ENCODE assay signal across 34 cellular contexts in the genomic region with DNA sequence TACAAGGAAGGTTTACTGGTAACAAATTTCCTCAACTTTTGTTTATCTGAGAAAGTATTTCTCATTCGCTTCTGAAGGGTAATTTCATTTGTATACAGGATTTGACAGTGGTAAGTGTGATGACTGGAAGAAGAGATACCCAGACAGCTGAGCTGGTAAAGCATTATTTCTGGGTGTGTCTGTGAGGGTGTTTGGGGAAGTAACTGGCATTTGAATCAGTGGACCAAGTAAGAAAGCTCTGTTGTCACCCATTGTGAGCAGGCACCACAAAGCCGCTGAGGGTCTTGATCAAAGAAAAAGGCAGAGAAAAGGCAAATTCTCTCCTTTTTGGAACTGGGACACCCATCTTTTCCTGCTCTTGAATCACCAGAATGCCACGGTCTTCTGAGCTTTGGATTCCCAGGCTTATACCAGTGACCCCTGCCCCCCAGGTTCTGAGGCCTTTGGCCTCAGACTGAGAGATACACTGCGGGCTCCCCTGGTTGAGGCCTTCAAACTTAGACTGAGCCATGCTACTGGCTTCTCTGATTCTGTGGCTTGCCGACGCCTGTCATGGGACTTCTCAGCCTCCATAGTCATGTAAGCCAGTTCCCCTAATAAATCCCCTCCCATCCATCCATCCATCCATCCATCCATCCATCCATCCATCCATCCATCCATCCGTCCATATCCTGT. TPM values are rescaled to one million over a fixed set of nuclear protein-coding genes. Genes with fewer than 3 reads are reported as not detected.
"Had no signal": no experiment of that assay in that cellular context is flagged by ENCODE, and none has a peak within 500 bp of the region (broad histone marks: within the 10 kb centered on the region; RNA-seq: fewer than 3 reads in every experiment).

No MANE protein-coding gene starts in this region.

- ATAC-seq: activated CD4-positive, alpha-beta T cell treated with anti-CD3 and anti-CD28 coated beads for 36 hours; activated CD4-positive, CD25-positive, alpha-beta regulatory T cell treated with anti-CD3 and anti-CD28 coated beads, Interleukin-2, amount 50 U/mL, for 24 hours; activated CD8-positive, alpha-beta memory T cell treated with anti-CD3 and anti-CD28 coated beads, Interleukin-2, amount 10 ng/mL, durations not matched to agents 7 days and 5 days; activated naive CD8-positive, alpha-beta T cell treated with anti-CD3 and anti-CD28 coated beads, Interleukin-2, amount 50 U/mL, for 24 hours had no signal

- H3K27me3 Mint-ChIP-seq: activated CD4-positive, alpha-beta memory T cell treated with anti-CD3 and anti-CD28 coated beads, Interleukin-2, amount 10 ng/mL, durations not matched to agents 7 days and 5 days; activated CD4-positive, alpha-beta T cell treated with anti-CD3 and anti-CD28 coated beads for 36 hours; activated CD4-positive, alpha-beta T cell treated with anti-CD3 and anti-CD28 coated beads, Interleukin-2, amount 10 ng/mL, durations not matched to agents 7 days and 5 days; activated CD8-positive, alpha-beta memory T cell treated with anti-CD3 and anti-CD28 coated beads, Interleukin-2, amount 10 ng/mL, durations not matched to agents 7 days and 5 days; activated naive CD4-positive, alpha-beta T cell treated with anti-CD3 and anti-CD28 coated beads, Interleukin-2, amount 10 ng/mL, durations not matched to agents 7 days and 5 days; activated naive CD4-positive, alpha-beta T cell treated with anti-CD3 and anti-CD28 coated beads, Interleukin-2, amount 50 U/mL, for 24 hours; activated naive CD8-positive, alpha-beta T cell; activated naive CD8-positive, alpha-beta T cell treated with anti-CD3 and anti-CD28 coated beads, Interleukin-2, amount 10 ng/mL, durations not matched to agents 7 days and 5 days; activated naive CD8-positive, alpha-beta T cell treated with anti-CD3 and anti-CD28 coated beads, Interleukin-2, amount 50 U/mL, for 24 hours; activated T-cell treated with anti-CD3 and anti-CD28 coated beads, Interleukin-2, amount 50 U/mL, for 24 hours; central memory CD8-positive, alpha-beta T cell had no signal

- H3K27ac Mint-ChIP-seq: activated CD4-positive, alpha-beta memory T cell treated with anti-CD3 and anti-CD28 coated beads, Interleukin-2, amount 10 ng/mL, durations not matched to agents 7 days and 5 days; activated CD4-positive, alpha-beta T cell treated with anti-CD3 and anti-CD28 coated beads for 36 hours; activated CD4-positive, alpha-beta T cell treated with anti-CD3 and anti-CD28 coated beads, Interleukin-2, amount 10 ng/mL, durations not matched to agents 7 days and 5 days; activated CD8-positive, alpha-beta memory T cell treated with anti-CD3 and anti-CD28 coated beads, Interleukin-2, amount 10 ng/mL, durations not matched to agents 7 days and 5 days; activated naive CD4-positive, alpha-beta T cell treated with anti-CD3 and anti-CD28 coated beads, Interleukin-2, amount 10 ng/mL, durations not matched to agents 7 days and 5 days; activated naive CD4-positive, alpha-beta T cell treated with anti-CD3 and anti-CD28 coated beads, Interleukin-2, amount 50 U/mL, for 24 hours; activated naive CD8-positive, alpha-beta T cell; activated naive CD8-positive, alpha-beta T cell treated with anti-CD3 and anti-CD28 coated beads, Interleukin-2, amount 10 ng/mL, durations not matched to agents 7 days and 5 days; activated naive CD8-positive, alpha-beta T cell treated with anti-CD3 and anti-CD28 coated beads, Interleukin-2, amount 50 U/mL, for 24 hours; activated T-cell treated with anti-CD3 and anti-CD28 coated beads, Interleukin-2, amount 50 U/mL, for 24 hours; activated T-helper 2 cell treated with anti-CD3 and anti-CD28 coated beads, Interferon-gamma antibody, Interleukin-2, Interleukin-4, amounts not matched to agents 10 μg/mL and 5 μg/mL and 100 μg/mL, durations not matched to agents 14 hours and 24 hours and 36 hours; brain; T-helper 1 cell treated with Interleukin-12 subunit alpha and Interleukin-12 subunit beta and Interleukin-4 antibody, amounts not matched to agents 30 μg/mL and 1 μg/mL, for 36 hours had no signal

- H3K4me3 Mint-ChIP-seq: activated CD4-positive, alpha-beta memory T cell treated with anti-CD3 and anti-CD28 coated beads, Interleukin-2, amount 10 ng/mL, durations not matched to agents 7 days and 5 days; activated CD4-positive, alpha-beta T cell treated with anti-CD3 and anti-CD28 coated beads for 36 hours; activated CD4-positive, alpha-beta T cell treated with anti-CD3 and anti-CD28 coated beads, Interleukin-2, amount 10 ng/mL, durations not matched to agents 7 days and 5 days; activated CD8-positive, alpha-beta memory T cell treated with anti-CD3 and anti-CD28 coated beads, Interleukin-2, amount 10 ng/mL, durations not matched to agents 7 days and 5 days; activated naive CD4-positive, alpha-beta T cell treated with anti-CD3 and anti-CD28 coated beads, Interleukin-2, amount 10 ng/mL, durations not matched to agents 7 days and 5 days; activated naive CD4-positive, alpha-beta T cell treated with anti-CD3 and anti-CD28 coated beads, Interleukin-2, amount 50 U/mL, for 24 hours; activated naive CD8-positive, alpha-beta T cell; activated naive CD8-positive, alpha-beta T cell treated with anti-CD3 and anti-CD28 coated beads, Interleukin-2, amount 10 ng/mL, durations not matched to agents 7 days and 5 days; activated naive CD8-positive, alpha-beta T cell treated with anti-CD3 and anti-CD28 coated beads, Interleukin-2, amount 50 U/mL, for 24 hours; activated T-cell treated with anti-CD3 and anti-CD28 coated beads, Interleukin-2, amount 50 U/mL, for 24 hours; brain; central memory CD8-positive, alpha-beta T cell; T-helper 1 cell treated with Interleukin-12 subunit alpha and Interleukin-12 subunit beta and Interleukin-4 antibody, amounts not matched to agents 30 μg/mL and 1 μg/mL, for 36 hours; T-helper 2 cell treated with Interferon-gamma antibody and Interleukin-4, amounts not matched to agents 5 μg/mL and 100 μg/mL, for 36 hours had no signal

- H3K4me1 Mint-ChIP-seq: brain had no signal

- DNase-seq: activated CD4-positive, alpha-beta memory T cell treated with anti-CD3 and anti-CD28 coated beads, Interleukin-2, amount 10 ng/mL, durations not matched to agents 7 days and 5 days; activated CD4-positive, alpha-beta T cell treated with anti-CD3 and anti-CD28 coated beads for 1 hour; activated CD4-positive, alpha-beta T cell treated with anti-CD3 and anti-CD28 coated beads for 36 hours; activated CD4-positive, alpha-beta T cell treated with anti-CD3 and anti-CD28 coated beads for 48 hours; activated CD4-positive, alpha-beta T cell treated with anti-CD3 and anti-CD28 coated beads, Interleukin-2, amount 10 ng/mL, durations not matched to agents 7 days and 5 days; activated CD4-positive, alpha-beta T cell treated with anti-CD3 and anti-CD28 coated beads, Interleukin-2, amount 50 U/mL, for 48 hours; activated CD4-positive, CD25-positive, alpha-beta regulatory T cell; activated CD8-positive, alpha-beta memory T cell treated with anti-CD3 and anti-CD28 coated beads for 24 hours; activated CD8-positive, alpha-beta memory T cell treated with anti-CD3 and anti-CD28 coated beads, Interleukin-2, amount 10 ng/mL, durations not matched to agents 7 days and 5 days; activated CD8-positive, alpha-beta memory T cell treated with anti-CD3 and anti-CD28 coated beads, Interleukin-2, amount 50 U/mL, for 48 hours; activated effector memory CD4-positive, alpha-beta T cell treated with Interleukin-2 at 50 U/mL for 16 hours; activated gamma-delta T cell; activated naive CD4-positive, alpha-beta T cell treated with anti-CD3 and anti-CD28 coated beads, Interleukin-2, amount 10 ng/mL, durations not matched to agents 7 days and 5 days; activated naive CD4-positive, alpha-beta T cell treated with Interleukin-2 at 50 U/mL for 16 hours; activated naive CD8-positive, alpha-beta T cell treated with anti-CD3 and anti-CD28 coated beads, Interleukin-2, amount 10 ng/mL, durations not matched to agents 7 days and 5 days; activated naive CD8-positive, alpha-beta T cell treated with anti-CD3 and anti-CD28 coated beads, Interleukin-2, amount 50 U/mL, for 24 hours; activated T-cell treated with anti-CD3 and anti-CD28 coated beads, Interleukin-2, amount 50 U/mL, for 24 hours; activated T-cell treated with anti-CD3 and anti-CD28 coated beads, Interleukin-2, amount 50 U/mL, for 48 hours; amygdala; anterior cingulate cortex; caudate nucleus; cerebellar nuclear complex; T-helper 1 cell; T-helper 2 cell; T-helper 9 cell had no signal

RNA-seq across cellular contexts. Expression of a gene that starts 10.5 kb away (rescaled TPM):
- total RNA-seq: ascending aorta had no signal
